Comparison of ENCODE assay signal across 8 cellular contexts in the genomic region with DNA sequence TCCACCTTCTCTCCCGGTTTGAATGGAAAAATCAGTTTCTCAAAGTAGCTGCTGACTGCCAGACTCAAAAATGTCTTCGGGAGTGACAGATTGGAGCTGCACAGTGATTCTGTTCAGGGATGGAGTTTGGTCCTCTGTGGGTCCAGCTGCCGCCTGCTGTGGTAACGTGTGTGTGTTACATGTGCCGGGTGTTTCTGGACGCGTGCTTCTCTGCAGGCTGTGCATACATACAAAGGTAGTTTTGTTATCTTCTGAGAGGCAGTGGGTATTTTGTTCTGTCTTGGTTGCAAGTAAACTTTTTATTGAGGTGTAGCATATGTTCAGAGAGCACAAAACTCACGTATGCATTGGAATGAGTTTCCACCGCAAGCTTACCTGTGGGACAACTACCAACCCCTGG. TPM values are rescaled to one million over a fixed set of nuclear protein-coding genes. Genes with fewer than 3 reads are reported as not detected.
A peak's percentile ranks its signal among the peaks of the same experiment; 100 is the strongest.
DNase-seq lines count a peak whose midpoint lies in the region; ATAC-seq and TF ChIP-seq lines count a peak whose summit lies in the region.
"Had no signal": no experiment of that assay in that cellular context is flagged by ENCODE, and none has a peak within 500 bp of the region (broad histone marks: within the 10 kb centered on the region; RNA-seq: fewer than 3 reads in every experiment).

No MANE protein-coding gene starts in this region.

- peak overlapping the region; percentile 75 for H3K4me2 ChIP-seq in mesenchymal stem cell (ENCODE audit: low read length, poor library complexity, severe bottlenecking)

- no peak for TF ChIP-seq EP300 in upper lobe of left lung (IDR thresholded peaks at IDR 0.05)

- H3K9me3 ChIP-seq in mesenchymal stem cell (ENCODE audit: control insufficient read depth, low read length) (no peaks in the 10 kb centered on the region), upper lobe of left lung (no peaks in the 10 kb centered on the region)

- peaks cover 75% of the 10 kb centered on the region for H3K4me1 Mint-ChIP-seq in chondrocyte (ENCODE audit: low read depth)

- H3K27ac ChIP-seq in mesenchymal stem cell (ENCODE audit: low read length, poor library complexity, severe bottlenecking) (peak overlapping the region; percentile 99), upper lobe of left lung (peak overlapping the region; percentile 87 to 91 (median 90))

- peaks cover 28% of the 10 kb centered on the region for H3K4me1 ChIP-seq in mesenchymal stem cell (ENCODE audit: control insufficient read depth, insufficient read depth, low read depth, low read length)
- peaks cover 59 to 83% (median 70%) of the 10 kb centered on the region in 4 donors for H3K4me1 ChIP-seq in upper lobe of left lung

- DNase-seq in LHCN-M2 (ENCODE audit: low read depth) (peak; percentile 54), chondrocyte (ENCODE audit: low spot score) (no peak), mesenchymal stem cell (no peak), upper lobe of left lung (peak in 1 of 2 donors; percentile 46), iPS-NIHi11 (ENCODE audit: low spot score) (no peak), NCI-H1417 (lab: John Stamatoyannopoulos, UW) (no peak)
- DNase-seq: foreskin melanocyte had no signal

- H3K27me3 ChIP-seq in mesenchymal stem cell (ENCODE audit: control insufficient read depth in 1 of 2, insufficient read depth in 1 of 2, low read length in 2 of 2) (no peaks in the 10 kb centered on the region), upper lobe of left lung (no peaks in the 10 kb centered on the region)

- H3K27ac Mint-ChIP-seq in chondrocyte (ENCODE audit: unreplicated experiment) = peak overlapping the region; percentile 96

- peaks cover 3% of the 10 kb centered on the region for H3K36me3 Mint-ChIP-seq in chondrocyte (ENCODE audit: low read depth)

- H2BK120ac ChIP-seq in mesenchymal stem cell (ENCODE audit: low read depth, low read length) = peak overlapping the region; percentile 69

- peak overlapping the region; percentile 83 for H4K8ac ChIP-seq in mesenchymal stem cell (ENCODE audit: low read length)

- WGBS in mesenchymal stem cell = 87% methylated on average over 9 of the region's 9 CpGs
- WGBS in upper lobe of left lung, 2 donors = 47 to 60% methylated on average over 9 of the region's 9 CpGs

- peak overlapping the region; percentile 96 for H3K9ac ChIP-seq in mesenchymal stem cell (ENCODE audit: low read length)

- peak overlapping the region; percentile 12 to 73 for H3K4ac ChIP-seq in mesenchymal stem cell (ENCODE audit: low read depth in 1 of 2, low read length in 2 of 2)

- no peak for TF ChIP-seq CTCF in chondrocyte (IDR thresholded peaks at IDR 0.05)
- no peak for TF ChIP-seq CTCF in upper lobe of left lung (IDR thresholded peaks at IDR 0.05)

- H2BK12ac ChIP-seq in mesenchymal stem cell (ENCODE audit: low read length in 2 of 2) = peak overlapping the region; percentile 84 to 94

- peak overlapping the region; percentile 83 for H3K4me3 Mint-ChIP-seq in chondrocyte (ENCODE audit: unreplicated experiment)

- H2AFZ ChIP-seq in mesenchymal stem cell (ENCODE audit: low read depth, low read length) = no peak overlapping the region

- H2BK15ac ChIP-seq in mesenchymal stem cell (ENCODE audit: low read depth, poor library complexity, severe bottlenecking) = peak overlapping the region; percentile 89

- H3K4me3 ChIP-seq in mesenchymal stem cell (ENCODE audit: insufficient read depth in 1 of 2, low read depth in 1 of 2, low read length in 2 of 2) (peak overlapping the region; percentile 59 to 96), upper lobe of left lung (peak overlapping the region; percentile 42 to 70 (median 53))

- peaks cover 11% of the 10 kb centered on the region for H3K79me1 ChIP-seq in mesenchymal stem cell (replicated peaks; ENCODE audit: low read length, poor library complexity, severe bottlenecking)

- H3K23ac ChIP-seq in mesenchymal stem cell (ENCODE audit: low read length in 2 of 2) = no peak overlapping the region

- H4K91ac ChIP-seq in mesenchymal stem cell (ENCODE audit: low read length) = peak overlapping the region; percentile 73

- H2BK5ac ChIP-seq in mesenchymal stem cell (ENCODE audit: low read depth, low read length, poor library complexity, severe bottlenecking) = peak overlapping the region; percentile 14

- no peaks in the 10 kb centered on the region for H3K27me3 Mint-ChIP-seq in chondrocyte (ENCODE audit: low read depth)

- peak overlapping the region in 1 of 2 experiments; percentile 73 for H3K14ac ChIP-seq in mesenchymal stem cell (ENCODE audit: low read length in 2 of 2)

- TF ChIP-seq POLR2A in upper lobe of left lung (IDR thresholded peaks at IDR 0.05) = no peak

- H2AK5ac ChIP-seq in mesenchymal stem cell (ENCODE audit: low read length, severe bottlenecking) = peak overlapping the region; percentile 89

- H3K36me3 ChIP-seq in mesenchymal stem cell (ENCODE audit: control insufficient read depth in 1 of 2, insufficient read depth in 2 of 2, low read depth in 1 of 2, low read length in 2 of 2) = peaks cover 17 to 42% of the 10 kb centered on the region in 2 experiments
- peaks cover 0 to 52% (median 4%) of the 10 kb centered on the region in 4 donors for H3K36me3 ChIP-seq in upper lobe of left lung

- H3K9me3 Mint-ChIP-seq in chondrocyte (ENCODE audit: low read depth) = no peaks in the 10 kb centered on the region

- no peak for ATAC-seq in upper lobe of left lung (ENCODE audit: low FRiP score in 2 of 2)
- ATAC-seq in GM21723 (IDR thresholded peaks at IDR 0.05; ENCODE audit: unreplicated experiment) = no peak

- H3K18ac ChIP-seq in mesenchymal stem cell (ENCODE audit: low read depth in 1 of 2, low read length in 2 of 2) = peak overlapping the region; percentile 25 to 92

RNA-seq across cellular contexts. Expression of gene NAA20, which starts 41.3 kb away (rescaled TPM):
- total RNA-seq in LHCN-M2 (2014; rRNA removed) = 39.1 and 59.8 TPM in 2 replicates
- 56.3 TPM for polyA plus RNA-seq in LHCN-M2 (2012)
- total RNA-seq in chondrocyte = 44.9 to 47.2 TPM (median 46.2 TPM) in 3 replicates
- 64.7 TPM for polyA plus RNA-seq in mesenchymal stem cell (2013, experiment 1 of 2)
- polyA plus RNA-seq in mesenchymal stem cell (2013, experiment 2 of 2) = 67.5 TPM
- total RNA-seq in upper lobe of left lung = 10 to 100 TPM; 17.8 to 56.5 (median 49.4) TPM
